In the genomic region with DNA sequence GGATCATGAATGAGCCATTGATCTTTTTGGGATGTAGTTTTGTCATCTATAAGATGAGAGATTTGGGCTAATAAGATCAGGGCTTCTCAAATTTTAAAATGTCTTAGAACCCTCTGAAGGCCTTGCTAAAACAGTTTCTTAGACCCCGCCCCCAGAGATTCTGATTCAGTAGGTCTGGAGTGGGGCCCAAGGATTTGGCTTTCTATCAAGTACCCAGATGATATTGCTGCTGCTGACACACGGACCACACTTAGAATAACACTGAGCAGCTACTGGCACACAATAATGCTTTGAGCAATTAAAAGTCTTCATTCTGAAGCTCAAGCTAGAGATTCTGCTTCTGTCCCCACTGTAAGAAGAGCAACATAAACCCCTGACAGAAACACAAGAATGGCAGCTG, we compare ENCODE assay signal across 25 cellular contexts.
DNase-seq lines count a peak whose midpoint lies in the region; ATAC-seq, FAIRE-seq and TF ChIP-seq lines count a peak whose summit lies in the region.
"Had no signal": no experiment of that assay in that cellular context is flagged by ENCODE, and none has a peak within 500 bp of the region (broad histone marks: within the 10 kb centered on the region; RNA-seq: fewer than 3 reads in every experiment).

No MANE protein-coding gene starts in this region.

- H3K9me3 Mint-ChIP-seq in CD4-positive, alpha-beta T cell: peaks cover 5% of the 10 kb centered on the region
- H3K9me3 Mint-ChIP-seq: T-helper 1 cell treated with Interleukin-12 subunit alpha and Interleukin-12 subunit beta and Interleukin-4 antibody, amounts not matched to agents 30 μg/mL and 1 μg/mL, for 36 hours had no signal

- H3K36me3 ChIP-seq in right atrium auricular region (no peaks in the 10 kb centered on the region), brain microvascular endothelial cell (replicated peaks) (no peaks in the 10 kb centered on the region), HepG2 (replicated peaks in 1 of 2; ENCODE audit: control insufficient read depth in 1 of 2, insufficient read depth in 2 of 2, low read length in 2 of 2) (no peaks in the 10 kb centered on the region), mesendoderm (ENCODE audit: control insufficient read depth, insufficient read depth, low read length) (no peaks in the 10 kb centered on the region)
- H3K36me3 ChIP-seq: lower lobe of right lung, transverse colon had no signal

- H4K8ac ChIP-seq in mesendoderm (ENCODE audit: low read depth, low read length): no peak overlapping the region

- no peak overlapping the region for H3K23ac ChIP-seq in mesendoderm (ENCODE audit: low read length)

- no peak overlapping the region for H3K4me3 Mint-ChIP-seq in CD4-positive, alpha-beta T cell
- H3K4me3 Mint-ChIP-seq: activated B cell treated with CpG ODN at 0.5 μM for 24 hours; activated T-helper 17 cell treated with anti-CD3 and anti-CD28 coated beads, Interleukin-2, amount 50 U/mL, for 72 hours; CD4-positive, CD25-positive, alpha-beta regulatory T cell; IgD-negative memory B cell; naive thymus-derived CD8-positive, alpha-beta T cell; stimulated activated naive B cell treated with anti-CD40 and anti-IgM and Interleukin-4, amounts not matched to agents 10 μg/mL and 1 μg/mL and 100 μg/mL, for 72 hours; T-helper 1 cell treated with Interleukin-12 subunit alpha and Interleukin-12 subunit beta and Interleukin-4 antibody, amounts not matched to agents 30 μg/mL and 1 μg/mL, for 36 hours had no signal

- no peak overlapping the region for H2BK120ac ChIP-seq in mesendoderm (ENCODE audit: low read depth, low read length)

- H3K27me3 ChIP-seq in right atrium auricular region (no peaks in the 10 kb centered on the region), brain microvascular endothelial cell (replicated peaks) (no peaks in the 10 kb centered on the region), right cardiac atrium (ENCODE audit: control insufficient read depth, insufficient read depth) (no peaks in the 10 kb centered on the region), HepG2 (ENCODE audit: control insufficient read depth in 1 of 2, insufficient read depth in 2 of 2, low read length in 2 of 2) (peaks cover 0 to 4% of the 10 kb centered on the region in 2 experiments; a peak in 1 of 5 replicates), mesendoderm (ENCODE audit: insufficient read depth, low read length, poor library complexity) (no peaks in the 10 kb centered on the region)
- no peaks in the 10 kb centered on the region for H3K27me3 ChIP-seq in CD4-positive, alpha-beta T cell (ENCODE audit: control insufficient read depth, insufficient read depth, low read length)
- H3K27me3 ChIP-seq: transverse colon had no signal

- H4K20me1 ChIP-seq in HepG2 (ENCODE audit: insufficient read depth, low read length): no peaks in the 10 kb centered on the region

- no peak for TF ChIP-seq EP300 in HepG2 (IDR thresholded peaks at IDR 0.05; ENCODE audit: low read depth in 2 of 2, low read length in 2 of 2)
- TF ChIP-seq EP300 in HepG2 (CRISPR knock-in tag; IDR thresholded peaks at IDR 0.05; ENCODE audit: borderline replicate concordance): no peak

- H3K4me2 ChIP-seq in HepG2 (ENCODE audit: low read depth, low read length) (no peak overlapping the region), mesendoderm (ENCODE audit: low read length) (no peak overlapping the region)

- FAIRE-seq in HepG2 (lab: Jason Lieb, UNC): no peak
- FAIRE-seq: colon had no signal

- TF ChIP-seq RAD21 in HepG2 (CRISPR knock-in tag; IDR thresholded peaks at IDR 0.05): no peak

- no peaks in the 10 kb centered on the region for H3K27me3 Mint-ChIP-seq in CD4-positive, alpha-beta T cell
- H3K27me3 Mint-ChIP-seq: activated T-helper 17 cell treated with anti-CD3 and anti-CD28 coated beads, Interleukin-2, amount 50 U/mL, for 72 hours; stimulated activated naive B cell treated with anti-CD40 and anti-IgM and Interleukin-4, amounts not matched to agents 10 μg/mL and 1 μg/mL and 100 μg/mL, for 72 hours had no signal

- intact Hi-C loops in Right ventricle myocardium inferior (cut with DNase I) (loop anchor here (10.0 kb wide), 1 partner anchor 503 kb away; no protein-coding TSS in a partner anchor), right cardiac atrium (cut with DNase I) (no loop called here), HepG2 (cut with micrococcal nuclease; ENCODE audit: unreplicated experiment) (no loop called here)
- intact Hi-C loops in CD4-positive, alpha-beta T cell (cut with DNase I, micrococcal nuclease): no loop called here

- H3K4me1 ChIP-seq in right atrium auricular region (peaks cover 0 to 24% of the 10 kb centered on the region in 2 donors), right cardiac atrium (ENCODE audit: control insufficient read depth, insufficient read depth, low read length) (peaks cover 2% of the 10 kb centered on the region), HepG2 (ENCODE audit: insufficient read depth, low read length) (peaks cover 15% of the 10 kb centered on the region), mesendoderm (ENCODE audit: control insufficient read depth, low read depth, low read length) (no peaks in the 10 kb centered on the region)

- H3K79me2 ChIP-seq in HepG2 (ENCODE audit: insufficient read depth, low read length) (no peaks in the 10 kb centered on the region), mesendoderm (ENCODE audit: control insufficient read depth, insufficient read depth, low read length) (no peaks in the 10 kb centered on the region)

- H3K27ac Mint-ChIP-seq in CD4-positive, alpha-beta T cell: no peak overlapping the region
- H3K27ac Mint-ChIP-seq: activated B cell treated with CpG ODN at 0.5 μM for 24 hours; activated T-helper 17 cell treated with anti-CD3 and anti-CD28 coated beads, Interleukin-2, amount 50 U/mL, for 72 hours; CD4-positive, CD25-positive, alpha-beta regulatory T cell; IgD-negative memory B cell; naive thymus-derived CD8-positive, alpha-beta T cell; stimulated activated naive B cell treated with anti-CD40 and anti-IgM and Interleukin-4, amounts not matched to agents 10 μg/mL and 1 μg/mL and 100 μg/mL, for 72 hours; T-helper 1 cell treated with Interleukin-12 subunit alpha and Interleukin-12 subunit beta and Interleukin-4 antibody, amounts not matched to agents 30 μg/mL and 1 μg/mL, for 36 hours had no signal

- no peak for TF ChIP-seq POLR2A in HepG2 (IDR thresholded peaks at IDR 0.05; ENCODE audit: insufficient read depth in 1 of 2, low read depth in 2 of 2, low read length in 2 of 2)

- no peaks in the 10 kb centered on the region for H3K79me1 ChIP-seq in mesendoderm (ENCODE audit: low read length)

- no peak for DNase-seq in Right ventricle myocardium inferior (ENCODE audit: missing footprints)
- DNase-seq in right atrium auricular region (ENCODE audit: low spot score): no peak
- peak; percentile 20 for DNase-seq in brain microvascular endothelial cell
- peak in 2 of 3 donors; percentile 36 to 39 for DNase-seq in right cardiac atrium
- no peak for DNase-seq in NCI-H2196 (lab: John Stamatoyannopoulos, UW; ENCODE audit: unreplicated experiment)
- DNase-seq in HepG2 (ENCODE audit: low spot score): no peak
- DNase-seq in CD4-positive, alpha-beta T cell: no peak
- DNase-seq in mesendoderm: no peak
- DNase-seq: activated B cell treated with CpG ODN at 0.5 μM for 24 hours; activated CD8-positive, alpha-beta memory T cell treated with anti-CD3 and anti-CD28 coated beads for 24 hours; amniotic stem cell; CD4-positive, CD25-positive, alpha-beta regulatory T cell; glutamatergic neuron; lower lobe of right lung; naive thymus-derived CD8-positive, alpha-beta T cell; NCI-H2029 treated with DMSO at 0.1 percent for 48 hours; NCI-H524 treated with DMSO at 0.1 percent for 48 hours; SIG-M5; stimulated activated CD4-positive, alpha-beta T cell treated with anti-CD3 and anti-CD28 coated beads, Interleukin-15, amount 100 ng/mL, for 24 hours; stimulated activated naive B cell treated with anti-CD40 and anti-IgM and Interleukin-4, amounts not matched to agents 10 μg/mL and 1 μg/mL and 100 μg/mL, for 72 hours; transverse colon had no signal

- H3K4me3 ChIP-seq in right atrium auricular region: no peak overlapping the region
- H3K4me3 ChIP-seq in brain microvascular endothelial cell (ENCODE audit: low read depth, low read length): no peak overlapping the region
- H3K4me3 ChIP-seq in right cardiac atrium (ENCODE audit: low read length): no peak overlapping the region
- no peak overlapping the region for H3K4me3 ChIP-seq in HepG2 (replicated peaks in 1 of 3; ENCODE audit: insufficient read depth in 1 of 3, low read depth in 2 of 3, low read length in 3 of 3)
- no peak overlapping the region for H3K4me3 ChIP-seq in mesendoderm (ENCODE audit: low read length)
- H3K4me3 ChIP-seq: lower lobe of right lung, transverse colon had no signal

- ATAC-seq in Right ventricle myocardium inferior (peak; percentile 61), right cardiac atrium (peak; percentile 70 to 75), HepG2 (no peak)
- no peak for ATAC-seq in CD4-positive, alpha-beta T cell (ENCODE audit: poor library complexity)
- ATAC-seq: activated T-helper 17 cell treated with anti-CD3 and anti-CD28 coated beads, Interleukin-2, amount 50 U/mL, for 72 hours; lower lobe of right lung; naive thymus-derived CD8-positive, alpha-beta T cell; stimulated activated naive B cell treated with anti-CD40 and anti-IgM and Interleukin-4, amounts not matched to agents 10 μg/mL and 1 μg/mL and 100 μg/mL, for 72 hours had no signal

- 29% methylated on average over 2 of the region's 2 CpGs for WGBS in right cardiac atrium
- WGBS in HepG2 (ENCODE audit: low lambda C conversion rate): 8% methylated on average over 2 of the region's 2 CpGs
- no CpG with 5 or more reads among the region's 2 CpGs for WGBS in mesendoderm (ENCODE audit: extremely low coverage, insufficient coverage, low lambda C conversion rate)

- CTCF ChIA-PET in HepG2 (lab: Yijun Ruan, JAX; ENCODE audit: low intra/inter-chr PET ratio, low total read pairs): no interaction called here
- CTCF ChIA-PET in CD4-positive, alpha-beta T cell (lab: Charles Lee): no interaction called here

- no peak overlapping the region for H2AK5ac ChIP-seq in mesendoderm (ENCODE audit: low read length)

- H3K36me3 Mint-ChIP-seq in CD4-positive, alpha-beta T cell (ENCODE audit: low read depth): no peaks in the 10 kb centered on the region
- H3K36me3 Mint-ChIP-seq: CD4-positive, CD25-positive, alpha-beta regulatory T cell; IgD-negative memory B cell; stimulated activated naive B cell treated with anti-CD40 and anti-IgM and Interleukin-4, amounts not matched to agents 10 μg/mL and 1 μg/mL and 100 μg/mL, for 72 hours had no signal

- no peak overlapping the region for H2BK5ac ChIP-seq in mesendoderm (ENCODE audit: low read length)

- POLR2A ChIA-PET in HepG2 (lab: Yijun Ruan, JAX): no interaction called here
- POLR2A ChIA-PET in CD4-positive, alpha-beta T cell (lab: Charles Lee): no interaction called here

- no peak overlapping the region for H2AFZ ChIP-seq in HepG2 (ENCODE audit: low read length)

- no peak overlapping the region for H3K56ac ChIP-seq in mesendoderm (ENCODE audit: low read length)

- H3K4me1 Mint-ChIP-seq in CD4-positive, alpha-beta T cell (ENCODE audit: low read depth): no peaks in the 10 kb centered on the region
- H3K4me1 Mint-ChIP-seq: activated T-helper 17 cell treated with anti-CD3 and anti-CD28 coated beads, Interleukin-2, amount 50 U/mL, for 72 hours; CD4-positive, CD25-positive, alpha-beta regulatory T cell had no signal

- no TSS peak for BruUV-seq in HepG2 (replicated peaks; lab: Mats Ljungman, UMichigan)

- in situ Hi-C loops in brain microvascular endothelial cell (cut with HindIII; ENCODE audit: low pct_ligation_motif_present, low sequenced_read_pairs): no loop called here
- in situ Hi-C loops in HepG2 (cut with HindIII; ENCODE audit: extremely low pct_ligation_motif_present, low pct_unique_long_range_greater_than_20kb): no loop called here

- no peak for TF ChIP-seq CTCF in right atrium auricular region (IDR thresholded peaks at IDR 0.05)
- no peak for TF ChIP-seq CTCF in brain microvascular endothelial cell (IDR thresholded peaks at IDR 0.05; ENCODE audit: low read depth, low read length, missing control alignments)
- no peak for TF ChIP-seq CTCF in HepG2 (CRISPR knock-in tag; IDR thresholded peaks at IDR 0.05)
- TF ChIP-seq CTCF in CD4-positive, alpha-beta T cell (IDR thresholded peaks at IDR 0.05): no peak

- no peak overlapping the region for H3K4ac ChIP-seq in mesendoderm (ENCODE audit: low read depth, low read length)

- no peak overlapping the region for H3K18ac ChIP-seq in mesendoderm (ENCODE audit: low read length)

- H3K27ac ChIP-seq in right atrium auricular region (no peak overlapping the region), brain microvascular endothelial cell (no peak overlapping the region), right cardiac atrium (ENCODE audit: low read length) (no peak overlapping the region), HepG2 (ENCODE audit: extremely low read length, insufficient read depth, low read length) (no peak overlapping the region), mesendoderm (ENCODE audit: low read depth, low read length) (no peak overlapping the region)
- no peak overlapping the region for H3K27ac ChIP-seq in CD4-positive, alpha-beta T cell (ENCODE audit: low read depth, low read length)
- H3K27ac ChIP-seq: lower lobe of right lung had no signal

- H4K5ac ChIP-seq in mesendoderm (ENCODE audit: low read length): no peak overlapping the region

- H3K9me3 ChIP-seq in right atrium auricular region (no peaks in the 10 kb centered on the region), right cardiac atrium (ENCODE audit: control insufficient read depth, low read length) (no peaks in the 10 kb centered on the region), HepG2 (ENCODE audit: low read length) (no peaks in the 10 kb centered on the region)
- no peaks in the 10 kb centered on the region for H3K9me3 ChIP-seq in CD4-positive, alpha-beta T cell (ENCODE audit: control insufficient read depth, low read length)
- H3K9me3 ChIP-seq: lower lobe of right lung, transverse colon had no signal

- H2BK15ac ChIP-seq in mesendoderm (replicated peaks; ENCODE audit: low read depth): no peak overlapping the region

- no peak overlapping the region for H3K9ac ChIP-seq in HepG2 (ENCODE audit: insufficient read depth, low read depth, low read length)
- H3K9ac ChIP-seq in mesendoderm (ENCODE audit: low read length): no peak overlapping the region

Comparison
In these comparisons a context has a peak if more than half of its experiments do, and no peak if none do; other contexts are left out.
1. DNase-seq: peak in brain microvascular endothelial cell (single experiment) and right cardiac atrium (2 of 3); none in Right ventricle myocardium inferior (single experiment), right atrium auricular region (single experiment), NCI-H2196 (single experiment), HepG2 (single experiment), CD4-positive, alpha-beta T cell (0 of 10) and mesendoderm (single experiment).
2. ATAC-seq: peak in Right ventricle myocardium inferior (single experiment) and right cardiac atrium (2 of 2); none in HepG2 (single experiment) and CD4-positive, alpha-beta T cell (single experiment).